ENCODE assay signal across 8 cellular contexts in the genomic region with DNA sequence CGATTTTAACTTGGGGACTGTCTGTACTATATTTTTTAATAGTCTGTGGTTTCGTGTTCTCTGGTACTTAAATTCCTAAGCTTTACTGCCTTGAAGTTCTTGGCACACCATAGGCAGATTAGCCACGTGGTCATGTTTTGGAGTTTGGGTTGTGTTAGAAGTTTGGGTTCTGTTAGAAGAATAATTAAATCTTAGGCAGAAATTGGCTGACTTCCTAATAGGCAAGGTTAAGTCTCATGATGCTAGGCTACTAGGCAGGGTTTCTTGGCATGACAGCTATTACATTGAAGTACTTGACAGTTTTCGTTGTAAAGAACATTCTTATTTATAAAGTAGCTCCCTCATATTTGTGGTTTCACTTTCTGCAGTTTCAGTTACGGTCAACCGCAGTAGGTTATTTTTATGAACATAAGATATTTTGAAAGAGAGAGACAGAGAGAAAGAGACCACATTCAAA. TPM values are rescaled to one million over a fixed set of nuclear protein-coding genes. Genes with fewer than 3 reads are reported as not detected.
DNase-seq lines count a peak whose midpoint lies in the region; TF ChIP-seq lines count a peak whose summit lies in the region.

No MANE protein-coding gene starts in this region.

- H3K9me2 ChIP-seq in GM23248 (ENCODE audit: insufficient read depth) (no peaks in the 10 kb centered on the region), Karpas-422 (replicated peaks; ENCODE audit: insufficient read depth, low read length) (no peaks in the 10 kb centered on the region)

- H3K27me3 ChIP-seq in GM23248 (replicated peaks; ENCODE audit: insufficient read depth), result 0 out of 2 replicates have a peak, but pooled peaks cover 3% of the 10 kb centered on the region
- H3K27me3 ChIP-seq in Karpas-422 (ENCODE audit: low read length), result no peaks in the 10 kb centered on the region
- H3K27me3 ChIP-seq in muscle layer of duodenum (ENCODE audit: low read depth, low read length), result no peaks in the 10 kb centered on the region
- peaks cover 0 to 3% (median 0%) of the 10 kb centered on the region in 45 donors for H3K27me3 ChIP-seq in dorsolateral prefrontal cortex

- no peaks in the 10 kb centered on the region for H3K36me3 ChIP-seq in GM23248 (ENCODE audit: low read depth)
- H3K36me3 ChIP-seq in Karpas-422 (ENCODE audit: insufficient read depth, low read length), result no peaks in the 10 kb centered on the region
- H3K36me3 ChIP-seq in muscle layer of duodenum (ENCODE audit: control insufficient read depth in 1 of 2, insufficient read depth in 2 of 2, low read length in 2 of 2), result no peaks in the 10 kb centered on the region

- H3K4me1 ChIP-seq in GM23248 (ENCODE audit: insufficient read depth) (peaks cover 13% of the 10 kb centered on the region), Karpas-422 (ENCODE audit: low read length) (peaks cover 22% of the 10 kb centered on the region), muscle layer of duodenum (ENCODE audit: control insufficient read depth in 1 of 2, insufficient read depth in 2 of 2, low read length in 2 of 2) (no peaks in the 10 kb centered on the region)

- no peaks in the 10 kb centered on the region for H3K79me2 ChIP-seq in GM23248 (ENCODE audit: insufficient read depth)
- no peaks in the 10 kb centered on the region for H3K79me2 ChIP-seq in Karpas-422 (ENCODE audit: low read length)

- in situ Hi-C loops in GM13976 (cut with MboI; ENCODE audit: low sequenced_read_pairs, unreplicated experiment) (no loop called here), GM23248 (cut with MboI) (no loop called here), astrocyte of the cerebellum (cut with HindIII; ENCODE audit: low sequenced_read_pairs) (no loop called here)

- H3K4me3 ChIP-seq in GM23248 (peak overlapping the region; percentile 71), Karpas-422 (ENCODE audit: low read length) (peak overlapping the region; percentile 27), astrocyte of the cerebellum (ENCODE audit: low read depth, low read length) (peak overlapping the region; percentile 8), muscle layer of duodenum (ENCODE audit: low read depth in 1 of 2, low read length in 2 of 2) (peak overlapping the region; percentile 28 to 46), dorsolateral prefrontal cortex (peak overlapping the region in 16 of 59 donors; percentile 2 to 36 (median 19))

- peak; percentile 47 for DNase-seq in GM13976 (ENCODE audit: low spot score)
- peak; percentile 68 for DNase-seq in GM23248
- DNase-seq in Karpas-422, result peak; percentile 60
- DNase-seq in astrocyte of the cerebellum (ENCODE audit: low read depth), result peak; percentile 99
- no peak for DNase-seq in ecto neural progenitor cell (ENCODE audit: low spot score)
- DNase-seq in NCI-H345 treated with DMSO at 0.1 percent for 48 hours (lab: John Stamatoyannopoulos, UW; ENCODE audit: unreplicated experiment), result no peak
- no peak for DNase-seq in dorsolateral prefrontal cortex

- TF ChIP-seq CTCF in GM13976 (IDR thresholded peaks at IDR 0.05; ENCODE audit: borderline replicate concordance, control extremely low read depth, extremely low read depth, insufficient read depth, missing control alignments) (no peak), astrocyte of the cerebellum (IDR thresholded peaks at IDR 0.05; ENCODE audit: low read depth, low read length, missing control alignments) (no peak), dorsolateral prefrontal cortex (IDR thresholded peaks at IDR 0.05 in 54 of 56, conservative IDR thresholded peaks at IDR 0.05 in 2 of 56; ENCODE audit: low read depth in 1 of 56, partially characterized antibody in 56 of 56) (no peak)

- H4K20me1 ChIP-seq in GM23248 (ENCODE audit: insufficient read depth) (no peaks in the 10 kb centered on the region), Karpas-422 (ENCODE audit: insufficient read depth, low read depth, low read length) (no peaks in the 10 kb centered on the region)

- H2AFZ ChIP-seq in GM23248, result peak overlapping the region; percentile 66
- peak overlapping the region; percentile 91 for H2AFZ ChIP-seq in Karpas-422 (ENCODE audit: low read length)

- H3K27ac ChIP-seq in GM23248 (0 out of 2 replicates have a peak overlapping the region, but pooled peaks have one; percentile 18), Karpas-422 (ENCODE audit: low read length) (no peak overlapping the region), muscle layer of duodenum (ENCODE audit: low read length) (peak overlapping the region; percentile 17), dorsolateral prefrontal cortex (peak overlapping the region in 1 of 59 donors; percentile 4)

- H3K4me2 ChIP-seq in GM23248 (ENCODE audit: unreplicated experiment), result peak overlapping the region; percentile 95
- H3K4me2 ChIP-seq in Karpas-422 (ENCODE audit: low read depth, low read length, poor library complexity, severe bottlenecking), result peak overlapping the region; percentile 55

- peaks cover 4% of the 10 kb centered on the region for H3F3A ChIP-seq in GM23248 (ENCODE audit: insufficient read depth)

- 5 to 7% methylated on average over 6 of the region's 6 CpGs for WGBS in GM23248 (ENCODE audit: low coverage in 1 of 2, low lambda C conversion rate in 2 of 2, missing lambda C conversion rate in 2 of 2), 2 experiments

- intact Hi-C loops in dorsolateral prefrontal cortex (cut with DNase I), result no loop called here

- no peaks in the 10 kb centered on the region for H3K9me3 ChIP-seq in GM23248 (ENCODE audit: low read depth)
- H3K9me3 ChIP-seq in Karpas-422 (ENCODE audit: low read length), result no peaks in the 10 kb centered on the region
- no peaks in the 10 kb centered on the region for H3K9me3 ChIP-seq in muscle layer of duodenum (ENCODE audit: control insufficient read depth in 1 of 2, low read length in 2 of 2)

- peak overlapping the region; percentile 51 for H3K9ac ChIP-seq in GM23248
- H3K9ac ChIP-seq in Karpas-422 (ENCODE audit: low read length), result peak overlapping the region; percentile 22; the same call in 1 of the 2 replicates

RNA-seq across cellular contexts. Expression of a gene that starts 30.0 kb away (rescaled TPM):
- total RNA-seq in GM23248 (2014; rRNA removed; shearing (Covaris generic)), result not detected in 2 replicates
- not detected in 2 replicates for polyA plus RNA-seq in GM23248 (2016; fragmentation: Nextera tagmentation; extraction: Ambion mirVana)
- total RNA-seq in Karpas-422 (2014; rRNA removed; shearing (Covaris generic); ENCODE audit: low replicate concordance), result 0.34 TPM in 1 of 2 replicates, not detected in the other
- under 1 TPM in 1 of 120 experiments, not detected in 119; 0.81 TPM for total RNA-seq in dorsolateral prefrontal cortex

Comparison
In these comparisons a context has a peak if more than half of its experiments do, and no peak if none do; other contexts are left out.
1. DNase-seq: peak in GM13976 (single experiment), GM23248 (single experiment), Karpas-422 (single experiment) and astrocyte of the cerebellum (single experiment); none in ecto neural progenitor cell (single experiment), NCI-H345 treated with DMSO at 0.1 percent for 48 hours (single experiment) and dorsolateral prefrontal cortex (0 of 10).